8 cellular contexts compared by ENCODE assay signal in the genomic region with DNA sequence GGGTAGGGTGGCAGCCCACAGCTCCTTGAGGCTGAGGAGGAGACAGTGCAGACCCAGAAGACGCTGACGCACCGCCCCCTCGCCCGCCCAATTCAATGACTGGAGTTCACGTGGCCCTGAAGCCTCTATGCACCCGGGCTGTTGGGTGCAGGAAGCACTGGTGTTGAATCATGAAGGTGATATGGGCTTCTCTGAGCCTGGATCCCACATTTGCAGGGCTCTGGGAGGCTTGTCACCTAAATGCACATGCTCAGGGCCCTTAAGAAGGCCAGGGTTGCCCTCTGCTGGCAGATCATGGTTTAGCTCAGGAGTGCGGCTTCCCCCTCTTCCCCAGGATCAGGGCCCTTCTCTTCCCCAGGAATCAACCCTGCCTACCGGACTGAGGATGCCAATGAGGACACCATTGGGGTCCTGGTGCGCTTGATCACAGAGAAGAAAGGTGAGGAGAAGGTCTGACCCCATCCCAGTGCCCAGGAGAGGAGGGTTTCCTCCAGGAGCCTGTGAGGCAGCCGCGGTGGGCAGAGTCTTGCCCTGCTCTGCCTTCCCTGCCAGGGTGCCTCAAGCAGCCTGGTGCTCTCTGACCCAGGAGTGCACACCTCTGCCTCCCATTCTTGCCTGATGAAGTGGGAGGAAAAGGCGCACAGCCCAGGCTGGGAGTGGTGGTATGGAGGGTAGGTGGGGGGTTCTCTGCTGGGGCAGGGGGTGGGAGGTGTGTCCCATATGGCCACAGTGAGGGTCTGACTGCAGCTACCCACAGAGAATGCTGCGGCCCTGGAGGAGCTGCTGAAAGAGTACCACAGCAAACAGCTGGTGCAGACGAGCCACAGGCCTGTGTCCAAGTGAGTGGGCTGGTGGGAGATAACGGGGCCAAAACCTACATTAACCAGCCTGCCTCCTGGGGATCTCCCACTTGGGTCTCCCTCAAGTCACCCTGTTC. TPM values are rescaled to one million over a fixed set of nuclear protein-coding genes. Genes with fewer than 3 reads are reported as not detected.
DNase-seq lines count a peak whose midpoint lies in the region; ATAC-seq and TF ChIP-seq lines count a peak whose summit lies in the region.

No MANE protein-coding gene starts in this region.

- no peaks in the 10 kb centered on the region for H3K27me3 Mint-ChIP-seq in activated B cell treated with CpG ODN at 0.5 μM for 24 hours

- POLR2A ChIA-PET in activated B cell treated with CpG ODN at 0.5 μM for 24 hours (lab: Charles Lee) = interaction anchor here (0.5 to 3.3 kb wide), 9 partner anchors 9 to 204 kb away, joined by 3 to 22 read pairs (median 5); partner anchors contain the start of genes FAM168A and RELT

- DNase-seq in ACHN (peak; percentile 69), GM13977 (ENCODE audit: low spot score) (peak; percentile 89), NCI-H2171 (lab: John Stamatoyannopoulos, UW) (peak; percentile 45), activated B cell treated with CpG ODN at 0.5 μM for 24 hours (peak; percentile 52), caudate nucleus (lab: John Stamatoyannopoulos, UW) (peak in 57 of 61 donors; percentile 19 to 93 (median 53)), kidney glomerular epithelial cell (lab: John Stamatoyannopoulos, UW) (peak; percentile 55)
- peak; percentile 47 for DNase-seq in stimulated activated CD4-positive, alpha-beta T cell treated with anti-CD3 and anti-CD28 coated beads, Interleukin-2, amount 100 ng/mL, for 4 hours (ENCODE audit: low read depth)

- TF ChIP-seq CTCF in GM13977 (IDR thresholded peaks at IDR 0.05; ENCODE audit: extremely low read depth, insufficient read depth, missing control alignments) = peak; percentile 75
- peak; percentile 24 for TF ChIP-seq CTCF in activated B cell treated with CpG ODN at 0.5 μM for 24 hours (IDR thresholded peaks at IDR 0.05)

- H3K4me3 Mint-ChIP-seq in activated B cell treated with CpG ODN at 0.5 μM for 24 hours = no peak overlapping the region

- in situ Hi-C loops in ACHN (cut with HindIII; ENCODE audit: low pct_ligation_motif_present, low pct_unique_long_range_greater_than_20kb, low sequenced_read_pairs) (no loop called here), GM13977 (cut with MboI; ENCODE audit: low pct_unique_long_range_greater_than_20kb, low sequenced_read_pairs, unreplicated experiment) (no loop called here)

- intact Hi-C loops in activated B cell treated with CpG ODN at 0.5 μM for 24 hours (cut with micrococcal nuclease) = loop anchor here (1.0 kb wide), 2 partner anchors 17 to 42 kb away; partner anchors contain the start of gene RELT

- CTCF ChIA-PET in activated B cell treated with CpG ODN at 0.5 μM for 24 hours (lab: Charles Lee) = interaction anchor here (0.6 to 4.2 kb wide), 14 partner anchors 9 to 232 kb away, joined by 3 to 148 read pairs (median 7); no protein-coding TSS in a partner anchor

- peaks cover 24% of the 10 kb centered on the region for H3K4me1 Mint-ChIP-seq in activated B cell treated with CpG ODN at 0.5 μM for 24 hours

- H3K27ac Mint-ChIP-seq in activated B cell treated with CpG ODN at 0.5 μM for 24 hours = peak overlapping the region; percentile 46

- H3K9me3 Mint-ChIP-seq in activated B cell treated with CpG ODN at 0.5 μM for 24 hours = no peaks in the 10 kb centered on the region

- peak; percentile 82 for ATAC-seq in activated B cell treated with CpG ODN at 0.5 μM for 24 hours (ENCODE audit: low read depth)
- no peak for ATAC-seq in HG03045 (IDR thresholded peaks at IDR 0.05; ENCODE audit: unreplicated experiment)

- no peak overlapping the region for H3K27ac ChIP-seq in caudate nucleus (ENCODE audit: low read depth, low read length)

- H3K36me3 Mint-ChIP-seq in activated B cell treated with CpG ODN at 0.5 μM for 24 hours (ENCODE audit: low read depth) = peaks cover 82% of the 10 kb centered on the region

RNA-seq across cellular contexts. Expression of gene RELT, which starts 17.5 kb away (rescaled TPM):
- 81.8 and 90.1 TPM in 2 replicates for total RNA-seq in activated B cell treated with CpG ODN at 0.5 μM for 24 hours
